In genomic region chr3:2879587-2879986, GRCh38 we compare ENCODE assay signal across 9 cellular contexts.
"Had no signal": no experiment of that assay in that cellular context is flagged by ENCODE, and none has a peak within 500 bp of the region (broad histone marks: within the 10 kb centered on the region; RNA-seq: fewer than 3 reads in every experiment).

No MANE protein-coding gene starts in this region.

- H3K4me1 ChIP-seq: HAP-1 had no signal

- ATAC-seq: HCT116 had no signal

- H3K36me3 Mint-ChIP-seq: IgD-negative memory B cell had no signal

- FAIRE-seq: H54 had no signal

- H3K27me3 Mint-ChIP-seq: IgD-negative memory B cell had no signal

- DNase-seq: GM23248, GOT3, HFFc6, KG1 had no signal

- H3K36me3 ChIP-seq: HAP-1 had no signal

- H3K9me3 ChIP-seq: HAP-1 had no signal

- H3K4me3 Mint-ChIP-seq: HFFc6, IgD-negative memory B cell had no signal

- H3K27ac ChIP-seq: GM23248, HL-60 had no signal

- H2AFZ ChIP-seq: GM23248 had no signal

- H3K4me3 ChIP-seq: GM23248, HAP-1 had no signal

- H3K9ac ChIP-seq: GM23248 had no signal

- H3K27ac Mint-ChIP-seq: HFFc6, IgD-negative memory B cell had no signal

- H3K4me1 Mint-ChIP-seq: IgD-negative memory B cell had no signal
